Comparison of ENCODE assay signal across 8 cellular contexts in the genomic region with DNA sequence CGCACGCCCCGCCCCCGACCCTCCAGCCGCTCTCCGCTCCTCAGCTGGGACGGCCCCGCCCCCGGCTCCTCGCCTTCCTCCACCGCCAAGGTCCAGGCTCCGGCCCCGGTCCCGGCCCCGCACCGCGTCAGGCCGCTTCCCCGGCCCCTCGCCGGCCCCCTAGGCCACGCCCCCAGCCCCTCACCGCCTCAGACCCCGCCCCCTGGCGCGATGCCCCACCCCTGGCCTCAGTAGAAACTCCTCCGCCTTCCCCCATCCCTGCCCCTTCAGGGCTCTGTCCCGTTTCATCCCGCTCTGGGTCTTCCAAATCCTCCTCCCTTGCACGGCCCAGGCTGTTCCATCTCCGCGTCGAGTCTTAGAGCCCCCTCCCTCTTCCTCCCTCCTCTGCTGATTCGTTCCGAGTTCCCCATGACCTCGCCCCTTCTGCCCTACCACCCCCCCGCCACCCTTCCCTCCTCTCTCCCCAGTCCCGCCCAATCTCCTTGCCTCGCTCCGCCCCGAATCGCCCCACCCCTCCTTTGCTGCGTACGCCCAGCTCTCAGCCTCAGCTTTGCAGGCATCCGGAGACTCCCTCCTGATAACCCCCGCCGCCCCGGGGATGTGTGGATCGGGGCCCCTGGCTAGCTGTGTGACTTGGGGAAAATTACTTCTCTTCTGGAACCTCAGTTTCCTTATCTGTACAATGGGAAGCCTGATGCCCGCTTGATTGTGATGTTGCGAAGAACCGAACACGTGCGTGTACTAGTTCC. TPM values are rescaled to one million over a fixed set of nuclear protein-coding genes. Genes with fewer than 3 reads are reported as not detected.
DNase-seq lines count a peak whose midpoint lies in the region; ATAC-seq, FAIRE-seq and TF ChIP-seq lines count a peak whose summit lies in the region.

No MANE protein-coding gene starts in this region.

- peak overlapping the region; percentile 20 for H3K9ac ChIP-seq in H9 (ENCODE audit: extremely low read depth, insufficient read length, low read length)

- H3K56ac ChIP-seq in H9 (ENCODE audit: insufficient read length, low read depth, low read length), result no peak overlapping the region

- H2BK15ac ChIP-seq in H9 (ENCODE audit: low read depth, low read length), result no peak overlapping the region

- peak overlapping the region; percentile 62; the same call in 1 of the 2 replicates for H3K14ac ChIP-seq in H9 (ENCODE audit: insufficient read depth, low read length)

- no peak overlapping the region for H2BK20ac ChIP-seq in H9 (ENCODE audit: low read depth, low read length, poor library complexity, severe bottlenecking)

- H2BK12ac ChIP-seq in H9 (ENCODE audit: insufficient read length, low read depth, low read length), result no peak overlapping the region

- no peak overlapping the region for H2BK5ac ChIP-seq in H9 (ENCODE audit: insufficient read length, low read length)

- no peak overlapping the region for H4K91ac ChIP-seq in H9 (ENCODE audit: insufficient read length, low read depth, low read length)

- H3K36me3 ChIP-seq in bronchial epithelial cell (ENCODE audit: control insufficient read depth, insufficient read depth, low read length) (no peaks in the 10 kb centered on the region), small intestine (ENCODE audit: control insufficient read depth in 2 of 2, insufficient read depth in 2 of 2, low read length in 2 of 2) (no peaks in the 10 kb centered on the region)

- H4K20me1 ChIP-seq in H9 (ENCODE audit: control insufficient read depth, insufficient read depth, insufficient read length), result no peaks in the 10 kb centered on the region

- H2BK120ac ChIP-seq in H9 (ENCODE audit: low read depth, low read length, poor library complexity, severe bottlenecking), result no peak overlapping the region

- no peak overlapping the region for H3K4ac ChIP-seq in H9 (ENCODE audit: low read depth, low read length)

- ATAC-seq in activated B cell treated with CpG ODN at 0.5 μM for 24 hours (ENCODE audit: low read depth) (peak; percentile 88), GM21576 (IDR thresholded peaks at IDR 0.05; ENCODE audit: unreplicated experiment) (no peak)

- intact Hi-C loops in activated B cell treated with CpG ODN at 0.5 μM for 24 hours (cut with micrococcal nuclease), result loop anchor here (1.0 kb wide), 4 partner anchors 44 to 140 kb away; a partner anchor contains a TSS

- TF ChIP-seq CTCF in H9 (conservative IDR thresholded peaks at IDR 0.05) (no peak), activated B cell treated with CpG ODN at 0.5 μM for 24 hours (IDR thresholded peaks at IDR 0.05) (no peak), bronchial epithelial cell (IDR thresholded peaks at IDR 0.05; ENCODE audit: insufficient read depth, low read length, severe bottlenecking) (no peak)

- POLR2A ChIA-PET in activated B cell treated with CpG ODN at 0.5 μM for 24 hours (lab: Charles Lee), result interaction anchor here (0.5 to 2.1 kb wide), 16 partner anchors 29 to 1139 kb away, joined by 3 to 9 read pairs (median 5); a partner anchor contains a TSS

- H3K36me3 Mint-ChIP-seq in H9 (ENCODE audit: insufficient read depth in 1 of 3, low read depth in 3 of 3) (no peaks in the 10 kb centered on the region; a peak in 1 of 7 replicates), activated B cell treated with CpG ODN at 0.5 μM for 24 hours (ENCODE audit: low read depth) (peaks cover 1% of the 10 kb centered on the region)

- no peak overlapping the region for H3K23ac ChIP-seq in H9 (ENCODE audit: insufficient read length, low read depth, low read length)

- H3K27ac Mint-ChIP-seq in H9 (peak overlapping the region; percentile 78 to 98 (median 93); a peak in 6 of 7 replicates), activated B cell treated with CpG ODN at 0.5 μM for 24 hours (peak overlapping the region; percentile 75)

- H3K23me2 ChIP-seq in H9 (ENCODE audit: insufficient read length, low read depth, low read length, poor library complexity, severe bottlenecking), result peaks cover 13% of the 10 kb centered on the region

- no peaks in the 10 kb centered on the region for H3K9me3 ChIP-seq in H9 (ENCODE audit: control insufficient read depth, low read depth, low read length)
- H3K9me3 ChIP-seq in small intestine (ENCODE audit: control insufficient read depth, low read depth), result no peaks in the 10 kb centered on the region

- H3K9me3 Mint-ChIP-seq in H9 (no peaks in the 10 kb centered on the region), activated B cell treated with CpG ODN at 0.5 μM for 24 hours (no peaks in the 10 kb centered on the region)

- H3K18ac ChIP-seq in H9 (ENCODE audit: insufficient read length, low read depth, low read length), result peak overlapping the region; percentile 86

- H3K27me3 Mint-ChIP-seq in H9 (ENCODE audit: low read depth) (peaks cover 55% of the 10 kb centered on the region), activated B cell treated with CpG ODN at 0.5 μM for 24 hours (peaks cover 4% of the 10 kb centered on the region)

- H3K4me3 Mint-ChIP-seq in H9 (peak overlapping the region; percentile 86), activated B cell treated with CpG ODN at 0.5 μM for 24 hours (peak overlapping the region; percentile 91)

- no CpG with 5 or more reads among the region's 54 CpGs for WGBS in H9 (ENCODE audit: extremely low coverage, insufficient read length, low lambda C conversion rate)
- 4 to 7% (median 6%) methylated on average over 29 to 54 of the region's 54 CpGs for WGBS in small intestine, 3 donors

- peak overlapping the region; percentile 17 for H2AFZ ChIP-seq in H9 (ENCODE audit: low read length)

- H3K4me1 ChIP-seq in H9 (ENCODE audit: insufficient read depth, low read length), result no peaks in the 10 kb centered on the region; the same call in 1 of the 2 replicates
- peaks cover 0 to 1% of the 10 kb centered on the region in 2 donors for H3K4me1 ChIP-seq in small intestine (ENCODE audit: control insufficient read depth in 2 of 2, insufficient read depth in 1 of 2, low read depth in 1 of 2, low read length in 1 of 2)

- H3K27ac ChIP-seq in H9 (ENCODE audit: insufficient read length, low read depth, low read length) (no peak overlapping the region), small intestine (ENCODE audit: low read depth in 1 of 2, low read length in 1 of 2) (peak overlapping the region in 1 of 2 donors; percentile 85)

- DNase-seq in COR-L47 (lab: John Stamatoyannopoulos, UW) (peak; percentile 62), H9 (peak; percentile 96), NCI-H2107 (lab: John Stamatoyannopoulos, UW) (peak; percentile 26), activated B cell treated with CpG ODN at 0.5 μM for 24 hours (peak; percentile 81), bronchial epithelial cell (ENCODE audit: low read depth) (peak; percentile 74), iPS-NIHi7 (ENCODE audit: extremely low spot score) (peak; percentile 99), small intestine (peak; percentile 87)

- H3K4me3 ChIP-seq in bronchial epithelial cell (ENCODE audit: low read depth, low read length) (peak overlapping the region; percentile 55), small intestine (ENCODE audit: low read depth in 1 of 2, low read length in 2 of 2) (peak overlapping the region; percentile 61 to 65)

- H3K27me3 ChIP-seq in H9 (ENCODE audit: insufficient read depth, low read length), result no peaks in the 10 kb centered on the region
- no peaks in the 10 kb centered on the region for H3K27me3 ChIP-seq in bronchial epithelial cell (ENCODE audit: control insufficient read depth, insufficient read depth, low read length)
- H3K27me3 ChIP-seq in small intestine (ENCODE audit: control insufficient read depth in 2 of 2, insufficient read depth in 2 of 2, low read length in 2 of 2), result no peaks in the 10 kb centered on the region

- no peak overlapping the region for H4K5ac ChIP-seq in H9 (ENCODE audit: insufficient read length, low read depth, low read length)

- no peak overlapping the region for H4K8ac ChIP-seq in H9 (replicated peaks; ENCODE audit: insufficient read length, low read depth, low read length)

- no peaks in the 10 kb centered on the region for H3K79me1 ChIP-seq in H9 (ENCODE audit: insufficient read depth, low read depth, low read length, poor library complexity, severe bottlenecking)

- H3K79me2 ChIP-seq in H9 (ENCODE audit: insufficient read depth, low read length), result peaks cover 9% of the 10 kb centered on the region; the same call in 1 of the 2 replicates

- CTCF ChIA-PET in activated B cell treated with CpG ODN at 0.5 μM for 24 hours (lab: Charles Lee), result interaction anchor here (2.9 kb wide), 1 partner anchor 13 kb away, joined by 25 read pairs; no protein-coding TSS in a partner anchor

- FAIRE-seq in bronchial epithelial cell (lab: Jason Lieb, UNC) (no peak), small intestine (lab: Jason Lieb, UNC) (no peak)

- H3K4me1 Mint-ChIP-seq in H9, result peaks cover 20 to 28% of the 10 kb centered on the region in 2 experiments
- H3K4me1 Mint-ChIP-seq in activated B cell treated with CpG ODN at 0.5 μM for 24 hours, result peaks cover 33% of the 10 kb centered on the region

- no peak overlapping the region for H3T11ph ChIP-seq in H9 (ENCODE audit: low read length)

- H3K4me2 ChIP-seq in H9 (ENCODE audit: insufficient read depth, insufficient read length, low read length), result peak overlapping the region; percentile 65

- no peak overlapping the region for H2AK5ac ChIP-seq in H9 (ENCODE audit: insufficient read length, low read length)

RNA-seq across cellular contexts. Expression of a gene that starts 0.4 kb away (rescaled TPM):
- 25.9 and 26.7 TPM in 2 replicates for total RNA-seq in H9 (2021)
- 1.9 and 3.1 TPM in 2 replicates for total RNA-seq in activated B cell treated with CpG ODN at 0.5 μM for 24 hours
- 1.8 and 21.4 TPM in 2 replicates for total RNA-seq in bronchial epithelial cell
- polyA plus RNA-seq in small intestine, result 1 to 10 TPM; 1.9 to 8.6 (median 2.2) TPM

RNA-seq across cellular contexts. Expression of a gene that starts 46.6 kb away (rescaled TPM):
- 5.1 TPM in 2 replicates for total RNA-seq in H9 (2021)
- 2.4 and 3.4 TPM in 2 replicates for total RNA-seq in activated B cell treated with CpG ODN at 0.5 μM for 24 hours
- total RNA-seq in bronchial epithelial cell, result under 0.01 and 0.38 TPM in 2 replicates
- polyA plus RNA-seq in small intestine, result 1 to 10 TPM; 1.9 to 4.0 (median 2.2) TPM

RNA-seq across cellular contexts. Expression of a gene that starts 59.9 kb away (rescaled TPM):
- total RNA-seq in H9 (2021) (0.29 and 0.37 TPM in 2 replicates), activated B cell treated with CpG ODN at 0.5 μM for 24 hours (not detected in 2 replicates), bronchial epithelial cell (6.6 and 10.5 TPM in 2 replicates)
- polyA plus RNA-seq in small intestine, result 10 to 100 TPM; 20.5 to 36.9 (median 27.8) TPM

Comparison
In these comparisons a context has a peak if more than half of its experiments do, and no peak if none do; other contexts are left out.
1. DNase-seq: peak in every context shown above with its lines; median percentile 99 in iPS-NIHi7; 96 in H9; 87 in small intestine; 81 in activated B cell treated with CpG ODN at 0.5 μM for 24 hours; 74 in bronchial epithelial cell; 62 in COR-L47; 26 in NCI-H2107.